ENCODE assay signal across 14 cellular contexts in the genomic region with DNA sequence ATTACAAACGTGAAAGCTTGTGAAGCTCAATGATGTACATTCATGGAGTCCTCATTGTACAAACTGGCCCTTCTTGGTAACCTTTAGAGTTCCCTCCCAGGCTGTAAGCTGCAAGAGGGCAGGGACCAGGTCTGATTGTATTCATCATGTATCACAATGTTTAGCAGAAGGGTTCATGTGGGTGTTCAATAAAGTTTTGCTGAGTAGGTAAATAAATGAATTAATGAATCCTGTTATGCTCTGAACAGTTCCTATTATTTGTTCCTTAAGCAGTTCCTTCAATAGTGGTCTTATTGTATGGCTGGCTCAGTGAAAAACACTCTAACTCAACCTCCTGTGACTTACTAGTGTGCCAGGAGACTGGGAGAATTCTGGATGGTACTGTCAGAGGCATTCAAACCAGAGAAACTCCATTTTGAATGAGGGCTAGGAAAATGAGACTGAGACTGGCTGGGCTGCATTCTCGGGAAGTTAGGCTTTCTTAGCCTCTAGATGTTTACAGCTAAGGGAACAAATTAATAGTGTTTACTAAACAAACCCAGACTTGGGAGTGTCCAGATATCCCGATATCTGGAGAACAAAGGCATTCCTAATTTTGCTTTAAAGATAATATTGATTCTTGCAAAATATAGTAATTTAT. TPM values are rescaled to one million over a fixed set of nuclear protein-coding genes. Genes with fewer than 3 reads are reported as not detected.
DNase-seq lines count a peak whose midpoint lies in the region; ATAC-seq, FAIRE-seq and TF ChIP-seq lines count a peak whose summit lies in the region.
"Had no signal": no experiment of that assay in that cellular context is flagged by ENCODE, and none has a peak within 500 bp of the region (broad histone marks: within the 10 kb centered on the region; RNA-seq: fewer than 3 reads in every experiment).

No MANE protein-coding gene starts in this region.

- peaks cover 46% of the 10 kb centered on the region for H3K4me1 Mint-ChIP-seq in activated T-cell treated with anti-CD3 and anti-CD28 coated beads, Interleukin-2, amount 50 U/mL, for 4 hours (ENCODE audit: low read depth)
- H3K4me1 Mint-ChIP-seq in brain (peaks cover 47% of the 10 kb centered on the region), neural progenitor cell (peaks cover 21% of the 10 kb centered on the region)

- no peak for TF ChIP-seq CTCF in PC-3 (conservative IDR thresholded peaks at IDR 0.05; ENCODE audit: low read depth, low read length)
- TF ChIP-seq CTCF in brain (conservative IDR thresholded peaks at IDR 0.05): no peak
- TF ChIP-seq CTCF in neural progenitor cell (IDR thresholded peaks at IDR 0.05): no peak

- intact Hi-C loops in PC-3 (cut with micrococcal nuclease): loop anchor here (2.0 to 5.0 kb wide), 2 partner anchors 46 to 133 kb away; no protein-coding TSS in a partner anchor

- H3K79me2 ChIP-seq in PC-3 (ENCODE audit: low read length) (peaks cover 24% of the 10 kb centered on the region), neural progenitor cell (ENCODE audit: low read depth) (peaks cover 27% of the 10 kb centered on the region)

- H3K4me1 ChIP-seq in PC-3 (ENCODE audit: insufficient read depth, low read length) (peaks cover 30% of the 10 kb centered on the region), neural progenitor cell (peaks cover 8% of the 10 kb centered on the region), small intestine (ENCODE audit: control insufficient read depth in 2 of 2, insufficient read depth in 1 of 2, low read depth in 1 of 2, low read length in 1 of 2) (peaks cover 5 to 13% of the 10 kb centered on the region in 2 donors)

- 0 out of 2 replicates have a peak, but pooled peaks cover 7% of the 10 kb centered on the region for H4K20me1 ChIP-seq in PC-3 (ENCODE audit: low read length)
- H4K20me1 ChIP-seq in neural progenitor cell (ENCODE audit: low read depth): peaks cover 22% of the 10 kb centered on the region

- H3K36me3 ChIP-seq in PC-3 (ENCODE audit: low read depth, low read length) (no peaks in the 10 kb centered on the region), neural progenitor cell (no peaks in the 10 kb centered on the region), small intestine (ENCODE audit: control insufficient read depth in 2 of 2, insufficient read depth in 2 of 2, low read length in 2 of 2) (no peaks in the 10 kb centered on the region)
- H3K36me3 ChIP-seq: pancreas, uterus had no signal

- POLR2A ChIA-PET in PC-3 (lab: Charles Lee; ENCODE audit: unreplicated experiment): no interaction called here

- H3F3A ChIP-seq in PC-3 (ENCODE audit: low read length, unreplicated experiment): no peaks in the 10 kb centered on the region
- H3F3A ChIP-seq in neural progenitor cell (ENCODE audit: low read depth): peaks cover 11% of the 10 kb centered on the region

- no peaks in the 10 kb centered on the region for H3K27me3 Mint-ChIP-seq in activated T-cell treated with anti-CD3 and anti-CD28 coated beads, Interleukin-2, amount 50 U/mL, for 4 hours (ENCODE audit: low read depth)
- peaks cover 6% of the 10 kb centered on the region for H3K27me3 Mint-ChIP-seq in brain
- peaks cover 7% of the 10 kb centered on the region for H3K27me3 Mint-ChIP-seq in neural progenitor cell (ENCODE audit: insufficient read depth, low read depth)

- no peak overlapping the region for H3K9ac ChIP-seq in PC-3 (ENCODE audit: low read length)
- H3K9ac ChIP-seq in neural progenitor cell: no peak overlapping the region

- H3K4me3 ChIP-seq in PC-3 (ENCODE audit: low read length) (no peak overlapping the region; the same call in 1 of the 2 replicates), neural progenitor cell (no peak overlapping the region), small intestine (ENCODE audit: low read depth in 1 of 2, low read length in 2 of 2) (no peak overlapping the region)
- H3K4me3 ChIP-seq: uterus had no signal

- peak overlapping the region; percentile 78 for H3K4me3 Mint-ChIP-seq in activated T-cell treated with anti-CD3 and anti-CD28 coated beads, Interleukin-2, amount 50 U/mL, for 4 hours
- H3K4me3 Mint-ChIP-seq in brain (peak overlapping the region in 4 of 5 experiments; percentile 84 to 92 (median 89)), neural progenitor cell (peak overlapping the region; percentile 84)

- H3K27ac ChIP-seq in PC-3 (ENCODE audit: low read length) (no peak overlapping the region), neural progenitor cell (no peak overlapping the region), small intestine (ENCODE audit: low read depth in 1 of 2, low read length in 1 of 2) (no peak overlapping the region)
- H3K27ac ChIP-seq: uterus had no signal

- BruUV-seq in PC-3 (replicated peaks; lab: Mats Ljungman, UMichigan): no TSS peak

- no peak for FAIRE-seq in small intestine (lab: Jason Lieb, UNC)
- FAIRE-seq: pancreas had no signal

- H3K9me2 ChIP-seq in PC-3 (replicated peaks; ENCODE audit: low read length): no peaks in the 10 kb centered on the region

- no peaks in the 10 kb centered on the region for H3K27me3 ChIP-seq in PC-3 (ENCODE audit: low read length)
- peaks cover 14% of the 10 kb centered on the region for H3K27me3 ChIP-seq in neural progenitor cell
- no peaks in the 10 kb centered on the region for H3K27me3 ChIP-seq in small intestine (ENCODE audit: control insufficient read depth in 2 of 2, insufficient read depth in 2 of 2, low read length in 2 of 2)
- H3K27me3 ChIP-seq: pancreas, uterus had no signal

- H3K4me2 ChIP-seq in PC-3 (ENCODE audit: low read length) (peak overlapping the region; percentile 99), neural progenitor cell (no peak overlapping the region)

- H2AFZ ChIP-seq in PC-3 (ENCODE audit: low read length) (no peak overlapping the region), neural progenitor cell (replicated peaks) (no peak overlapping the region)

- H3K9me3 ChIP-seq in PC-3 (ENCODE audit: low read length): no peaks in the 10 kb centered on the region
- no peaks in the 10 kb centered on the region for H3K9me3 ChIP-seq in neural progenitor cell (ENCODE audit: low read depth)
- no peaks in the 10 kb centered on the region for H3K9me3 ChIP-seq in small intestine (ENCODE audit: control insufficient read depth, low read depth)
- H3K9me3 ChIP-seq: pancreas, uterus had no signal

- 64 to 71% (median 71%) methylated on average over 3 of the region's 3 CpGs for WGBS in small intestine, 3 donors

- H3K9me3 Mint-ChIP-seq in activated T-cell treated with anti-CD3 and anti-CD28 coated beads, Interleukin-2, amount 50 U/mL, for 4 hours: no peaks in the 10 kb centered on the region
- peaks cover 0 to 3% (median 0%) of the 10 kb centered on the region in 5 experiments for H3K9me3 Mint-ChIP-seq in brain
- no peaks in the 10 kb centered on the region for H3K9me3 Mint-ChIP-seq in neural progenitor cell

- no peak for ATAC-seq in activated T-cell treated with anti-CD3 and anti-CD28 coated beads, Interleukin-2, amount 50 U/mL, for 4 hours
- ATAC-seq in PC-3: no peak
- no peak for ATAC-seq in activated CD4-positive, CD25-positive, alpha-beta regulatory T cell treated with anti-CD3 and anti-CD28 coated beads, Interleukin-2, amount 50 U/mL, for 24 hours
- ATAC-seq in HG03159 (IDR thresholded peaks at IDR 0.05; ENCODE audit: unreplicated experiment): no peak
- ATAC-seq: pancreas had no signal

- H3K27ac Mint-ChIP-seq in brain (peak overlapping the region in 4 of 5 experiments; percentile 34 to 90 (median 82)), neural progenitor cell (no peak overlapping the region)

- no peak for DNase-seq in activated T-cell treated with anti-CD3 and anti-CD28 coated beads, Interleukin-2, amount 50 U/mL, for 4 hours
- DNase-seq in activated T-cell treated with anti-CD3 and anti-CD28 coated beads for 4 hours (no peak), PC-3 (no peak), neural progenitor cell (ENCODE audit: low spot score) (no peak), small intestine (no peak)
- DNase-seq: activated CD4-positive, alpha-beta T cell treated with anti-CD3 and anti-CD28 coated beads for 48 hours; activated gamma-delta T cell; Calu3; pancreas; stimulated activated naive CD4-positive, alpha-beta T cell; uterus had no signal

- CTCF ChIA-PET in PC-3 (lab: Charles Lee): no interaction called here

- no peaks in the 10 kb centered on the region for H3K36me3 Mint-ChIP-seq in activated T-cell treated with anti-CD3 and anti-CD28 coated beads, Interleukin-2, amount 50 U/mL, for 4 hours (ENCODE audit: insufficient read depth)
- H3K36me3 Mint-ChIP-seq in brain (no peaks in the 10 kb centered on the region), neural progenitor cell (no peaks in the 10 kb centered on the region)

RNA-seq across cellular contexts. Expression of a gene that starts 1.8 kb away (rescaled TPM):
- total RNA-seq in activated T-cell treated with anti-CD3 and anti-CD28 coated beads, Interleukin-2, amount 50 U/mL, for 4 hours: 10 to 100 TPM; 11.5 to 14.1 (median 13.2) TPM
- 6.7 and 9.0 TPM in 2 replicates for total RNA-seq in PC-3 (2014; rRNA removed)
- polyA plus RNA-seq in brain (ENCODE audit: insufficient read depth, low read depth, low replicate concordance): 14.2 TPM
- total RNA-seq in neural progenitor cell (ENCODE audit: low replicate concordance): 8.2 and 14.0 TPM in 2 replicates
- polyA plus RNA-seq in small intestine: 10 to 100 TPM in 1 of 3 donors, 1 to 10 TPM in 2; 2.2 to 12.4 (median 4.3) TPM
